26 cellular contexts compared by ENCODE assay signal in the genomic region with DNA sequence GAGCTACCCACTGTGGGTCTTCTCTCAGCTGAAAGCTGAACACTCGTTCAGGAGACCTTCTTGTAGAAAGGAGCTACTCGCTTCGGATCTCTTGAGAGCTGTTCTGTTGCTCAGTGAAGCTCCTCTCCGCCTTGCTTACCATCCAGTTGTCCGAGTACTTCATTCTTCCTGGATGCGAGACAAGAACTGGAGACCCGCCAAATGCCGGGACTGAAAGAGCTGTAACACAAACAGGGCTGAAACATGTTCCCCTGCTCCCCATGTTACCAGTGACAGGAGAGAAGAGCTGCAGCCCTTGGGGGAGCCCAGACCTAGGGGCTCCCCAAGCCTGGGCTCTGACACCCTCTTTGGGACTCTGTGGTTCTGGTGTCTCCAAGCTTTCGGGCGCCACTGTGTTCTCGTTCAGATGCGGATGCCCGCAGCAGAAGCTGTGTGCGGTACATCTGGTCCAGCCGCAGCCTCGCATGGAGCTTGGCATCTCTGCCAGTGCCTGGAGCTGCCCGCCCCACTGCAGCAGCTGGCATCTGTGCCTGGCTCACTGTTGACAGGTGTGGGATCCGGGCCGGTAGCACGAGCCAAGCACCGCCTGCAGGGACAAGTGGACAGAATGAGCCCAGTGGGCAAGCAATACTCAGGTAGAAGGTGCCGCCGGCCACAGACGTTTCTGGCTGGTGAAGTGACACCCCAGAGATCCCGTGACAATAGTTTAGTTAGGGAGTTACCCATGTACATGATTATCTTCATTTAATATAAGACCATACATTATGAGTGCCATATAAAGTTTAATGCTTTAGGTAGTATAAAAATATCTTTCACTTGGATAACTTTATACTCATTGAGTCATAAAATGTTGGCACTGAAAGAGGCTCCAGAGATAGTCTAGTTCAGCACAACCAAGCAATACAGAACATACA.
"Had no signal": no experiment of that assay in that cellular context is flagged by ENCODE, and none has a peak within 500 bp of the region (broad histone marks: within the 10 kb centered on the region; RNA-seq: fewer than 3 reads in every experiment).

No MANE protein-coding gene starts in this region.

- H3K36me3 ChIP-seq: uterus had no signal

- H3K9me3 Mint-ChIP-seq: activated T-cell treated with anti-CD3 and anti-CD28 coated beads, Interleukin-2, amount 50 U/mL, for 72 hours; stimulated activated naive CD8-positive, alpha-beta T cell treated with anti-CD3 and anti-CD28 coated beads, Interleukin-15, Interleukin-2, amounts not matched to agents 100 ng/mL and 50 ng/mL, for 24 hours; T-helper 2 cell treated with Interferon-gamma antibody and Interleukin-4, amounts not matched to agents 5 μg/mL and 100 μg/mL, for 36 hours; type B pancreatic cell had no signal

- H3K27me3 Mint-ChIP-seq: activated naive CD8-positive, alpha-beta T cell; stimulated activated naive CD8-positive, alpha-beta T cell treated with anti-CD3 and anti-CD28 coated beads, Interleukin-15, Interleukin-2, amounts not matched to agents 100 ng/mL and 50 ng/mL, for 24 hours; type B pancreatic cell had no signal

- ATAC-seq: activated T-cell treated with anti-CD3 and anti-CD28 coated beads, Interleukin-2, amount 50 U/mL, for 72 hours had no signal

- H3K9me3 ChIP-seq: esophagus squamous epithelium, right atrium auricular region, spleen, thoracic aorta, uterus had no signal

- H3K27ac ChIP-seq: epithelial cell of prostate, esophagus squamous epithelium, heart right ventricle, left ventricle myocardium inferior, right atrium auricular region, thoracic aorta, uterus had no signal

- H3K4me1 ChIP-seq: esophagus squamous epithelium, heart right ventricle, left ventricle myocardium inferior, right atrium auricular region, spleen, uterus had no signal

- DNase-seq: activated CD4-positive, alpha-beta T cell treated with anti-CD3 and anti-CD28 coated beads for 4 hours; activated CD4-positive, alpha-beta T cell treated with anti-CD3 and anti-CD28 coated beads, Interleukin-2, amount 50 U/mL, for 4 hours; activated naive CD4-positive, alpha-beta T cell treated with Interleukin-2 at 50 U/mL for 16 hours; activated T-cell treated with anti-CD3 and anti-CD28 coated beads for 4 hours; activated T-cell treated with anti-CD3 and anti-CD28 coated beads, Interleukin-2, amount 50 U/mL, for 72 hours; anterior cingulate cortex; dermis blood vessel endothelial cell; effector CD4-positive, alpha-beta T cell; esophagus squamous epithelium; foreskin melanocyte; heart right ventricle; left ventricle myocardium inferior; mesendoderm; nucleus accumbens; spleen; stimulated activated CD4-positive, alpha-beta T cell treated with anti-CD3 and anti-CD28 coated beads, Interleukin-2, amount 100 ng/mL, for 48 hours; T-helper 1 cell; uterus had no signal

- H3K27me3 ChIP-seq: esophagus squamous epithelium, heart right ventricle, right atrium auricular region, spleen, uterus had no signal

- H3K27ac Mint-ChIP-seq: activated naive CD8-positive, alpha-beta T cell; stimulated activated naive CD8-positive, alpha-beta T cell treated with anti-CD3 and anti-CD28 coated beads, Interleukin-15, Interleukin-2, amounts not matched to agents 100 ng/mL and 50 ng/mL, for 24 hours; T-helper 2 cell treated with Interferon-gamma antibody and Interleukin-4, amounts not matched to agents 5 μg/mL and 100 μg/mL, for 36 hours; type B pancreatic cell had no signal

- H3K4me3 Mint-ChIP-seq: activated naive CD8-positive, alpha-beta T cell; activated T-cell treated with anti-CD3 and anti-CD28 coated beads, Interleukin-2, amount 50 U/mL, for 72 hours; stimulated activated naive CD8-positive, alpha-beta T cell treated with anti-CD3 and anti-CD28 coated beads, Interleukin-15, Interleukin-2, amounts not matched to agents 100 ng/mL and 50 ng/mL, for 24 hours; T-helper 2 cell treated with Interferon-gamma antibody and Interleukin-4, amounts not matched to agents 5 μg/mL and 100 μg/mL, for 36 hours; type B pancreatic cell had no signal

- H3K4me3 ChIP-seq: esophagus squamous epithelium, heart right ventricle, left ventricle myocardium inferior, lung, right atrium auricular region, spleen, thoracic aorta, uterus had no signal
